Comparison of ENCODE assay signal across 26 cellular contexts in genomic region chr12:28604240-28604639, GRCh38.
"Had no signal": no experiment of that assay in that cellular context is flagged by ENCODE, and none has a peak within 500 bp of the region (broad histone marks: within the 10 kb centered on the region; RNA-seq: fewer than 3 reads in every experiment).

No MANE protein-coding gene starts in this region.

- ATAC-seq: activated naive CD4-positive, alpha-beta T cell treated with anti-CD3 and anti-CD28 coated beads, Interleukin-2, amount 50 U/mL, for 72 hours; activated T-cell treated with anti-CD3 and anti-CD28 coated beads, Interleukin-2, amount 50 U/mL, for 72 hours; foreskin keratinocyte; gastroesophageal sphincter; T-helper 17 cell had no signal

- DNase-seq: activated CD4-positive, alpha-beta memory T cell treated with anti-CD3 and anti-CD28 coated beads, Interleukin-2, amount 10 ng/mL, durations not matched to agents 7 days and 5 days; activated CD4-positive, alpha-beta T cell treated with anti-CD3 and anti-CD28 coated beads for 1 hour; activated CD4-positive, alpha-beta T cell treated with anti-CD3 and anti-CD28 coated beads for 4 hours; activated CD4-positive, alpha-beta T cell treated with anti-CD3 and anti-CD28 coated beads, Interleukin-2, amount 10 ng/mL, durations not matched to agents 7 days and 5 days; activated CD4-positive, alpha-beta T cell treated with anti-CD3 and anti-CD28 coated beads, Interleukin-2, amount 50 U/mL, for 4 hours; activated CD4-positive, CD25-positive, alpha-beta regulatory T cell; activated CD8-positive, alpha-beta memory T cell treated with anti-CD3 and anti-CD28 coated beads, Interleukin-2, amount 50 U/mL, for 48 hours; activated gamma-delta T cell; activated naive CD4-positive, alpha-beta T cell; activated naive CD4-positive, alpha-beta T cell treated with anti-CD3 and anti-CD28 coated beads, Interleukin-2, amount 10 ng/mL, durations not matched to agents 7 days and 5 days; activated naive CD8-positive, alpha-beta T cell treated with anti-CD3 and anti-CD28 coated beads, Interleukin-2, amount 10 ng/mL, durations not matched to agents 7 days and 5 days; activated T-cell treated with anti-CD3 and anti-CD28 coated beads for 4 hours; activated T-cell treated with anti-CD3 and anti-CD28 coated beads, Interleukin-2, amount 50 U/mL, for 24 hours; activated T-cell treated with anti-CD3 and anti-CD28 coated beads, Interleukin-2, amount 50 U/mL, for 72 hours; brain microvascular endothelial cell; dorsolateral prefrontal cortex; effector memory CD4-positive, alpha-beta T cell; endodermal cell; erythroblast; foreskin keratinocyte; head of caudate nucleus; T-helper 1 cell; T-helper 17 cell; T1000 had no signal
